ENCODE assay signal across 23 cellular contexts in genomic region chr11:99841885-99842284, GRCh38.
"Had no signal": no experiment of that assay in that cellular context is flagged by ENCODE, and none has a peak within 500 bp of the region (broad histone marks: within the 10 kb centered on the region; RNA-seq: fewer than 3 reads in every experiment).

No MANE protein-coding gene starts in this region.

- H3K4me1 Mint-ChIP-seq: T-cell had no signal

- H3K9ac ChIP-seq: SK-N-SH had no signal

- H3K27ac ChIP-seq: RWPE1 had no signal

- H3K4me2 ChIP-seq: SK-N-SH had no signal

- H3K27me3 Mint-ChIP-seq: T-cell had no signal

- H3K27ac Mint-ChIP-seq: T-cell had no signal

- H3K4me3 Mint-ChIP-seq: T-cell had no signal

- H3K9me3 ChIP-seq: MG63, SK-N-SH had no signal

- DNase-seq: Karpas-422; KG1; MG63; NCI-H1092; NCI-H1105 treated with DMSO at 0.1 percent for 48 hours; NCI-H1417 treated with DMSO at 0.1 percent for 48 hours; NCI-H146; NCI-H1694 treated with DMSO at 0.1 percent for 48 hours; NCI-H1930; NCI-H2081; NCI-H2107; NCI-H226; NCI-H446; NCI-H510A; NCI-H524 treated with DMSO at 0.1 percent for 48 hours; NCI-H774; NK-92 treated with Interleukin-12 subunit alpha and Interleukin-12 subunit beta, amount 100 ng/mL, for 24 hours; PC-3; SHP77; SK-N-SH; SW 1271; T-cell had no signal

- H3K36me3 Mint-ChIP-seq: T-cell had no signal

- H3K27me3 ChIP-seq: MG63 had no signal
